Comparison of ENCODE assay signal across 11 cellular contexts in genomic region chr6:37005827-37006514, GRCh38. TPM values are rescaled to one million over a fixed set of nuclear protein-coding genes. Genes with fewer than 3 reads are reported as not detected.
A peak's percentile ranks its signal among the peaks of the same experiment; 100 is the strongest.
DNase-seq lines count a peak whose midpoint lies in the region; ATAC-seq, FAIRE-seq and TF ChIP-seq lines count a peak whose summit lies in the region.
"Had no signal": no experiment of that assay in that cellular context is flagged by ENCODE, and none has a peak within 500 bp of the region (broad histone marks: within the 10 kb centered on the region; RNA-seq: fewer than 3 reads in every experiment).

No MANE protein-coding gene starts in this region.

- no peak overlapping the region for H3K9ac ChIP-seq in endodermal cell (ENCODE audit: extremely low read depth, low read length, poor library complexity, severe bottlenecking)

- H3K4me3 ChIP-seq in endodermal cell (ENCODE audit: low read length) (no peak overlapping the region), thymus (ENCODE audit: low read length) (no peak overlapping the region)

- H3K36me3 ChIP-seq in endodermal cell (ENCODE audit: control insufficient read depth, insufficient read depth, low read length) (no peaks in the 10 kb centered on the region), thymus (ENCODE audit: control insufficient read depth, insufficient read depth) (no peaks in the 10 kb centered on the region)

- H3K4me3 Mint-ChIP-seq in activated T-cell treated with anti-CD3 and anti-CD28 coated beads, Interleukin-2, amount 50 U/mL, for 4 hours: peak overlapping the region; percentile 71
- H3K4me3 Mint-ChIP-seq in endodermal cell: no peak overlapping the region

- FAIRE-seq in RCC 7860 (lab: Jason Lieb, UNC): no peak

- TF ChIP-seq CTCF in endodermal cell (conservative IDR thresholded peaks at IDR 0.05): no peak

- no peak overlapping the region for H3K27ac ChIP-seq in endodermal cell (ENCODE audit: low read depth, low read length)
- H3K27ac ChIP-seq in thymus (ENCODE audit: low read depth): peak overlapping the region; percentile 25

- H3K9me3 ChIP-seq in endodermal cell (ENCODE audit: control insufficient read depth, low read length) (no peaks in the 10 kb centered on the region), thymus (ENCODE audit: control insufficient read depth) (no peaks in the 10 kb centered on the region)

- H3K36me3 Mint-ChIP-seq in activated T-cell treated with anti-CD3 and anti-CD28 coated beads, Interleukin-2, amount 50 U/mL, for 4 hours (ENCODE audit: insufficient read depth): no peaks in the 10 kb centered on the region
- no peaks in the 10 kb centered on the region for H3K36me3 Mint-ChIP-seq in endodermal cell (ENCODE audit: low read depth)

- WGBS in endodermal cell (ENCODE audit: insufficient coverage in 1 of 2, insufficient read length in 1 of 2), 2 experiments: 90 to 95% methylated on average over 4 to 12 of the region's 12 CpGs
- 88% methylated on average over 12 of the region's 12 CpGs for WGBS in thymus

- no peak for DNase-seq in activated T-cell treated with anti-CD3 and anti-CD28 coated beads, Interleukin-2, amount 50 U/mL, for 4 hours
- DNase-seq in activated T-cell treated with anti-CD3 and anti-CD28 coated beads, Interleukin-2, amount 50 U/mL, for 48 hours: no peak
- DNase-seq in endodermal cell (peak; percentile 22), NCI-H2171 treated with DMSO at 0.1 percent for 48 hours (lab: John Stamatoyannopoulos, UW) (no peak), COR-L47 (lab: John Stamatoyannopoulos, UW) (no peak), RCC 7860 (ENCODE audit: low spot score) (no peak)
- DNase-seq: activated gamma-delta T cell treated with Interleukin-2 at 50 U/mL for 16 hours, hippocampal formation, NCI-H524 treated with DMSO at 0.1 percent for 48 hours had no signal

- H3K4me1 ChIP-seq in endodermal cell (ENCODE audit: control insufficient read depth, insufficient read depth, low read length): no peaks in the 10 kb centered on the region
- no peaks in the 10 kb centered on the region for H3K4me1 ChIP-seq in thymus (ENCODE audit: control insufficient read depth, insufficient read depth, low read length)

- H3K27me3 Mint-ChIP-seq in activated T-cell treated with anti-CD3 and anti-CD28 coated beads, Interleukin-2, amount 50 U/mL, for 4 hours (ENCODE audit: low read depth): no peaks in the 10 kb centered on the region
- H3K27me3 Mint-ChIP-seq in endodermal cell (ENCODE audit: insufficient read depth): peaks cover 1% of the 10 kb centered on the region

- no peaks in the 10 kb centered on the region for H3K9me3 Mint-ChIP-seq in activated T-cell treated with anti-CD3 and anti-CD28 coated beads, Interleukin-2, amount 50 U/mL, for 4 hours
- peaks cover 2% of the 10 kb centered on the region for H3K9me3 Mint-ChIP-seq in endodermal cell

- H3K27ac Mint-ChIP-seq in endodermal cell: no peak overlapping the region

- H3K27me3 ChIP-seq in endodermal cell (ENCODE audit: control insufficient read depth, insufficient read depth, low read length, poor library complexity, severe bottlenecking) (no peaks in the 10 kb centered on the region), thymus (ENCODE audit: control insufficient read depth, insufficient read depth) (no peaks in the 10 kb centered on the region)

- peak in 1 of 2 donors; percentile 41 for ATAC-seq in activated T-cell treated with anti-CD3 and anti-CD28 coated beads, Interleukin-2, amount 50 U/mL, for 4 hours
- peak; percentile 8 for ATAC-seq in HG03442 (IDR thresholded peaks at IDR 0.05; ENCODE audit: unreplicated experiment)

- peaks cover 17% of the 10 kb centered on the region for H3K4me1 Mint-ChIP-seq in activated T-cell treated with anti-CD3 and anti-CD28 coated beads, Interleukin-2, amount 50 U/mL, for 4 hours (ENCODE audit: low read depth)
- H3K4me1 Mint-ChIP-seq in endodermal cell: no peaks in the 10 kb centered on the region

RNA-seq across cellular contexts. Expression of gene FGD2, which starts 0.5 kb away (rescaled TPM):
- total RNA-seq in activated T-cell treated with anti-CD3 and anti-CD28 coated beads, Interleukin-2, amount 50 U/mL, for 4 hours: 1 to 10 TPM in 2 of 3 donors, under 1 TPM in 1; 0.87 to 1.5 (median 1.1) TPM
- not detected for total RNA-seq in endodermal cell
- not detected for polyA plus RNA-seq in endodermal cell (2013, experiment 1 of 2)
- polyA plus RNA-seq in endodermal cell (2013, experiment 2 of 2): not detected
- polyA plus RNA-seq in thymus: 22.1 TPM

RNA-seq across cellular contexts. Expression of gene MTCH1, which starts 20.0 kb away (rescaled TPM):
- 100 to 1,000 TPM; 100 to 104 (median 104) TPM for total RNA-seq in activated T-cell treated with anti-CD3 and anti-CD28 coated beads, Interleukin-2, amount 50 U/mL, for 4 hours
- 100 to 1,000 TPM; 226 to 235 TPM for total RNA-seq in endodermal cell
- 162 TPM for polyA plus RNA-seq in endodermal cell (2013, experiment 1 of 2)
- polyA plus RNA-seq in endodermal cell (2013, experiment 2 of 2): 156 TPM
- polyA plus RNA-seq in thymus: 152 TPM

RNA-seq across cellular contexts. Expression of gene PI16, which starts 51.4 kb away (rescaled TPM):
- not detected for total RNA-seq in activated T-cell treated with anti-CD3 and anti-CD28 coated beads, Interleukin-2, amount 50 U/mL, for 4 hours
- total RNA-seq in endodermal cell: not detected
- not detected for polyA plus RNA-seq in endodermal cell (2013, experiment 1 of 2)
- polyA plus RNA-seq in endodermal cell (2013, experiment 2 of 2): not detected
- polyA plus RNA-seq in thymus: 2.2 TPM
